Comparison of ENCODE assay signal across 7 cellular contexts in the genomic region with DNA sequence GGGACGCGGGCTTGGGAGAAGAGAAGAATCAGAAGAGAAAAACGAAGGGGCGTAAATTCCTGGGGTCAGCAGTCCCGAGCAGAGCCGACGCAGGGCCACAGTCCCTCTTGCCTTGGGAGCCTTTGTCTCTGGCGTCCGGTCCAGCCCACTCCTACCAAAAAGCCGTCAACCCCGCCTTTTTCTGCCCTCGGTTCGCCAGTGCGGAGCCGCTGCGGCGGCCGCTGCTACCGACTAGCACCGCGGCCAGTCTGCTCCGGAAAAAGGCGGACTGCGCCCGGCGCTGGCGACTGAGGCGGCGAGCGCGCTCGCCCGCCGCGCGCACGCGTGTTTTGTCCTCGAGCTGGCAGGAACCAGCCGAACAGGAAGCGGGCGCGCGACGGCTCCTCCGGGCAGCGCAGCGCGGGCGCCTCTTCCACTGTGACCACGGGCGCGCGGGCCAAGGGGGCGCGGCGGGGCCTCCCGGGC. TPM values are rescaled to one million over a fixed set of nuclear protein-coding genes. Genes with fewer than 3 reads are reported as not detected.
DNase-seq lines count a peak whose midpoint lies in the region; ATAC-seq and TF ChIP-seq lines count a peak whose summit lies in the region.

No MANE protein-coding gene starts in this region.

- H3K36me3 Mint-ChIP-seq in naive B cell, result peaks cover 15 to 24% of the 10 kb centered on the region in 2 donors

- peak overlapping the region; percentile 99 to 100 (median 99) for H3K27ac Mint-ChIP-seq in naive B cell

- DNase-seq in RWPE2 (ENCODE audit: low spot score) (peak; percentile 72), naive B cell (no peak), D341Med (ENCODE audit: low spot score) (no peak)
- DNase-seq in effector memory CD4-positive, alpha-beta T cell, result peak in 1 of 3 donors; percentile 60
- DNase-seq in NK-92 treated with Interleukin-12 subunit alpha and Interleukin-12 subunit beta, amount 100 ng/mL, for 24 hours (lab: John Stamatoyannopoulos, UW), result no peak

- H3K4me3 ChIP-seq in RWPE2 (ENCODE audit: severe bottlenecking), result peak overlapping the region; percentile 75
- H3K4me3 ChIP-seq in effector memory CD4-positive, alpha-beta T cell (ENCODE audit: insufficient read depth, low read depth, low read length, poor library complexity, severe bottlenecking), result peak overlapping the region; percentile 96

- TF ChIP-seq CTCF in RWPE2 (IDR thresholded peaks at IDR 0.05; ENCODE audit: poor library complexity, severe bottlenecking), result peak; percentile 75

- no peaks in the 10 kb centered on the region for H3K27me3 ChIP-seq in RWPE2 (ENCODE audit: insufficient read depth, poor library complexity, severe bottlenecking)
- no peaks in the 10 kb centered on the region for H3K27me3 ChIP-seq in effector memory CD4-positive, alpha-beta T cell (replicated peaks; ENCODE audit: control insufficient read depth, insufficient read depth, low read length, poor library complexity, severe bottlenecking)

- ATAC-seq in GM18502 (IDR thresholded peaks at IDR 0.05; ENCODE audit: poor library complexity, unreplicated experiment) (peak; percentile 19), HG02678 (IDR thresholded peaks at IDR 0.05; ENCODE audit: unreplicated experiment) (peak; percentile 11), RWPE2 (ENCODE audit: low read depth) (peak; percentile 2), naive B cell (ENCODE audit: low read depth in 2 of 2) (peak; percentile 24 to 31)

- peak overlapping the region; percentile 90 for H3K27ac ChIP-seq in RWPE2 (ENCODE audit: poor library complexity, severe bottlenecking)
- peak overlapping the region; percentile 96 for H3K27ac ChIP-seq in effector memory CD4-positive, alpha-beta T cell (ENCODE audit: insufficient read depth, low read length, poor library complexity, severe bottlenecking)

- peaks cover 37 to 50% (median 47%) of the 10 kb centered on the region in 3 donors for H3K4me1 Mint-ChIP-seq in naive B cell

- no peaks in the 10 kb centered on the region for H3K27me3 Mint-ChIP-seq in naive B cell

- no peaks in the 10 kb centered on the region for H3K9me3 ChIP-seq in RWPE2 (ENCODE audit: severe bottlenecking)
- H3K9me3 ChIP-seq in effector memory CD4-positive, alpha-beta T cell (ENCODE audit: control insufficient read depth, low read length), result no peaks in the 10 kb centered on the region

- peaks cover 43% of the 10 kb centered on the region for H3K4me1 ChIP-seq in RWPE2 (ENCODE audit: insufficient read depth, poor library complexity, severe bottlenecking)
- H3K4me1 ChIP-seq in effector memory CD4-positive, alpha-beta T cell (ENCODE audit: control insufficient read depth, insufficient read depth, low read length, poor library complexity, severe bottlenecking), result peaks cover 25% of the 10 kb centered on the region

- H3K36me3 ChIP-seq in RWPE2 (ENCODE audit: low read depth), result peaks cover 55% of the 10 kb centered on the region
- H3K36me3 ChIP-seq in effector memory CD4-positive, alpha-beta T cell (ENCODE audit: control insufficient read depth, insufficient read depth, low read length), result peaks cover 21% of the 10 kb centered on the region

- no peaks in the 10 kb centered on the region for H3K9me3 Mint-ChIP-seq in naive B cell

- peak overlapping the region; percentile 95 to 100 (median 100) for H3K4me3 Mint-ChIP-seq in naive B cell

RNA-seq across cellular contexts. Expression of a gene that starts 0.5 kb away (rescaled TPM):
- 100 to 1,000 TPM; 288 to 428 (median 371) TPM for polyA plus RNA-seq in naive B cell (ENCODE audit: low read depth in 6 of 6)

RNA-seq across cellular contexts. Expression of a gene that starts 0.6 kb away (rescaled TPM):
- polyA plus RNA-seq in naive B cell (ENCODE audit: low read depth in 6 of 6), result 10 to 100 TPM; 38.3 to 91.0 (median 39.1) TPM

RNA-seq across cellular contexts. Expression of a gene that starts 56.0 kb away (rescaled TPM):
- 100 to 1,000 TPM; 219 to 328 (median 248) TPM for polyA plus RNA-seq in naive B cell (ENCODE audit: low read depth in 6 of 6)
